In genomic region chr1:70353641-70354331, GRCh38 we compare ENCODE assay signal across 8 cellular contexts. TPM values are rescaled to one million over a fixed set of nuclear protein-coding genes. Genes with fewer than 3 reads are reported as not detected.
DNase-seq lines count a peak whose midpoint lies in the region; ATAC-seq and TF ChIP-seq lines count a peak whose summit lies in the region.

No MANE protein-coding gene starts in this region.

- peak overlapping the region; percentile 94 for H3K4me3 Mint-ChIP-seq in T-helper 1 cell treated with Interleukin-12 subunit alpha and Interleukin-12 subunit beta and Interleukin-4 antibody, amounts not matched to agents 30 μg/mL and 1 μg/mL, for 36 hours

- no peak for TF ChIP-seq CTCF in coronary artery (IDR thresholded peaks at IDR 0.05)

- H3K4me1 Mint-ChIP-seq in T-helper 1 cell treated with Interleukin-12 subunit alpha and Interleukin-12 subunit beta and Interleukin-4 antibody, amounts not matched to agents 30 μg/mL and 1 μg/mL, for 36 hours (ENCODE audit: low read depth) = peaks cover 33% of the 10 kb centered on the region

- H3K27ac ChIP-seq in coronary artery = peak overlapping the region; percentile 91 to 93

- H3K4me3 ChIP-seq in coronary artery = peak overlapping the region; percentile 86

- peak overlapping the region; percentile 96 for H3K27ac Mint-ChIP-seq in T-helper 1 cell treated with Interleukin-12 subunit alpha and Interleukin-12 subunit beta and Interleukin-4 antibody, amounts not matched to agents 30 μg/mL and 1 μg/mL, for 36 hours

- H3K27me3 Mint-ChIP-seq in T-helper 1 cell treated with Interleukin-12 subunit alpha and Interleukin-12 subunit beta and Interleukin-4 antibody, amounts not matched to agents 30 μg/mL and 1 μg/mL, for 36 hours (ENCODE audit: low read depth) = no peaks in the 10 kb centered on the region

- H3K9me3 Mint-ChIP-seq in T-helper 1 cell treated with Interleukin-12 subunit alpha and Interleukin-12 subunit beta and Interleukin-4 antibody, amounts not matched to agents 30 μg/mL and 1 μg/mL, for 36 hours = no peaks in the 10 kb centered on the region

- H3K36me3 Mint-ChIP-seq in T-helper 1 cell treated with Interleukin-12 subunit alpha and Interleukin-12 subunit beta and Interleukin-4 antibody, amounts not matched to agents 30 μg/mL and 1 μg/mL, for 36 hours (ENCODE audit: low read depth) = peaks cover 9% of the 10 kb centered on the region

- ATAC-seq in GM19467 (IDR thresholded peaks at IDR 0.05; ENCODE audit: unreplicated experiment) (peak; percentile 21), HG03521 (IDR thresholded peaks at IDR 0.05; ENCODE audit: unreplicated experiment) (peak; percentile 26)

- DNase-seq in Daoy (ENCODE audit: low read depth) (peak; percentile 90), coronary artery (ENCODE audit: low spot score) (no peak), medulla oblongata (ENCODE audit: extremely low spot score) (peak; percentile 41), Kasumi-1 (lab: John Stamatoyannopoulos, UW) (no peak)
- DNase-seq in stimulated activated naive CD4-positive, alpha-beta T cell treated with Interleukin-2 at 50 U/mL for 16 hours (lab: John Stamatoyannopoulos, UW) = peak; percentile 44

RNA-seq across cellular contexts. Expression of gene ANKRD13C, which starts 0.7 kb away (rescaled TPM):
- 29.9 and 30.6 TPM in 2 replicates for total RNA-seq in Daoy (2014; rRNA removed; shearing (Covaris generic))

RNA-seq across cellular contexts. Expression of gene CTH, which starts 57.3 kb away (rescaled TPM):
- total RNA-seq in Daoy (2014; rRNA removed; shearing (Covaris generic)) = 4.8 and 5.0 TPM in 2 replicates

Comparison
In these comparisons a context has a peak if more than half of its experiments do, and no peak if none do; other contexts are left out.
1. DNase-seq: peak in Daoy (single experiment), medulla oblongata (single experiment) and stimulated activated naive CD4-positive, alpha-beta T cell treated with Interleukin-2 at 50 U/mL for 16 hours (single experiment); none in coronary artery (single experiment) and Kasumi-1 (0 of 2).